Comparison of ENCODE assay signal across 1 cellular context in genomic region chrX:49272426-49272825, GRCh38.
TF ChIP-seq lines count a peak whose summit lies in the region.

No MANE protein-coding gene starts in this region.

TF ChIP-seq in GM23338, 12 proteins besides CTCF, POLR2A, EP300 and RAD21 (continued from another document):
- no peak for TF ChIP-seq ZNF462 (CRISPR knock-in tag; IDR thresholded peaks at IDR 0.05)
- no peak for TF ChIP-seq CREB1 (CRISPR knock-in tag; IDR thresholded peaks at IDR 0.05; ENCODE audit: low read depth)
- TF ChIP-seq ZNF114 (CRISPR knock-in tag; IDR thresholded peaks at IDR 0.05) = no peak
- no peak for TF ChIP-seq ETS1 (IDR thresholded peaks at IDR 0.05)
- no peak for TF ChIP-seq EZH2phosphoT487 (IDR thresholded peaks at IDR 0.05; ENCODE audit: unreplicated experiment)
- no peak for TF ChIP-seq STAT1 (IDR thresholded peaks at IDR 0.05; ENCODE audit: unreplicated experiment)
- no peak for TF ChIP-seq EZH2 (IDR thresholded peaks at IDR 0.05; ENCODE audit: low read depth, unreplicated experiment)
- TF ChIP-seq JUNB (IDR thresholded peaks at IDR 0.05; ENCODE audit: unreplicated experiment) = no peak
- TF ChIP-seq ZNF331 (CRISPR knock-in tag; IDR thresholded peaks at IDR 0.05; ENCODE audit: low read depth) = no peak
